ENCODE assay signal across 28 cellular contexts in genomic region chr20:38180781-38181180, GRCh38. TPM values are rescaled to one million over a fixed set of nuclear protein-coding genes. Genes with fewer than 3 reads are reported as not detected.
DNase-seq lines count a peak whose midpoint lies in the region; ATAC-seq and TF ChIP-seq lines count a peak whose summit lies in the region.
"Had no signal": no experiment of that assay in that cellular context is flagged by ENCODE, and none has a peak within 500 bp of the region (broad histone marks: within the 10 kb centered on the region; RNA-seq: fewer than 3 reads in every experiment).

No MANE protein-coding gene starts in this region.

- dilution Hi-C loops in mammary epithelial cell (cut with HindIII; ENCODE audit: low sequenced_read_pairs): no loop called here

- CTCF ChIA-PET in mammary epithelial cell (lab: Charles Lee; ENCODE audit: low non-redundant PET): no interaction called here

- H3K79me2 ChIP-seq in mammary epithelial cell (ENCODE audit: insufficient read depth, low read length) (no peaks in the 10 kb centered on the region), OCI-LY3 (ENCODE audit: low read length) (no peaks in the 10 kb centered on the region), hepatocyte (no peaks in the 10 kb centered on the region)

- H3K9me2 ChIP-seq in hepatocyte (replicated peaks; ENCODE audit: insufficient read depth): no peaks in the 10 kb centered on the region

- H3K9ac ChIP-seq in mammary epithelial cell (ENCODE audit: insufficient read depth, low read length): no peak overlapping the region
- H3K9ac ChIP-seq in OCI-LY3 (ENCODE audit: low read length): no peak overlapping the region

- H3K4me2 ChIP-seq in mammary epithelial cell (ENCODE audit: insufficient read depth, low read depth, low read length) (no peak overlapping the region), OCI-LY3 (ENCODE audit: low read length) (peak overlapping the region; percentile 57), hepatocyte (no peak overlapping the region)

- H3K9me3 ChIP-seq in mammary epithelial cell (replicated peaks; ENCODE audit: insufficient read depth, low read length) (no peaks in the 10 kb centered on the region), breast epithelium (no peaks in the 10 kb centered on the region), OCI-LY3 (ENCODE audit: insufficient read depth, low read length) (no peaks in the 10 kb centered on the region), hepatocyte (ENCODE audit: low read depth) (no peaks in the 10 kb centered on the region)
- H3K9me3 ChIP-seq: BE2C, left lung, prostate gland had no signal

- DNase-seq in mammary epithelial cell (no peak), breast epithelium (ENCODE audit: low spot score in 2 of 2) (no peak), hepatocyte (ENCODE audit: low spot score) (no peak), OCI-M2 (lab: John Stamatoyannopoulos, UW; ENCODE audit: unreplicated experiment) (no peak), Ammon's horn (ENCODE audit: low spot score) (no peak)
- DNase-seq: activated CD8-positive, alpha-beta memory T cell treated with anti-CD3 and anti-CD28 coated beads for 24 hours; activated naive CD4-positive, alpha-beta T cell treated with anti-CD3 and anti-CD28 coated beads, Interleukin-2, amount 50 U/mL, for 16 hours; activated T-cell treated with anti-CD3 and anti-CD28 coated beads, Interleukin-2, amount 50 U/mL, for 24 hours; caudate nucleus; COR-L47; dermis blood vessel endothelial cell; H7; head of caudate nucleus; KBM-7; NCI-H2171; NCI-H526 treated with DMSO at 0.1 percent for 48 hours; SHP77; stimulated activated CD4-positive, alpha-beta T cell treated with anti-CD3 and anti-CD28 coated beads, Interleukin-1b, Interleukin-23, amount 100 ng/mL, for 48 hours; stimulated activated naive CD8-positive, alpha-beta T cell treated with anti-CD3 and anti-CD28 coated beads, Interleukin-15, Interleukin-2, amounts not matched to agents 100 U/mL and 50 U/mL, for 24 hours; T-cell had no signal

- no peak for TF ChIP-seq CTCF in mammary epithelial cell (conservative IDR thresholded peaks at IDR 0.05 in 1 of 2, IDR thresholded peaks at IDR 0.05 in 1 of 2; ENCODE audit: extremely low read depth in 1 of 2, insufficient read depth in 1 of 2, low read depth in 1 of 2, low read length in 2 of 2)
- TF ChIP-seq CTCF in breast epithelium (IDR thresholded peaks at IDR 0.05): no peak
- no peak for TF ChIP-seq CTCF in OCI-LY3 (IDR thresholded peaks at IDR 0.05; ENCODE audit: low read depth, low read length)
- no peak for TF ChIP-seq CTCF in hepatocyte (IDR thresholded peaks at IDR 0.05; ENCODE audit: poor library complexity)

- intact Hi-C loops in mammary epithelial cell (cut with micrococcal nuclease) (no loop called here), breast epithelium (cut with DNase I; ENCODE audit: low total_unique reads) (no loop called here)

- H3K4me3 ChIP-seq in mammary epithelial cell (replicated peaks in 1 of 3; ENCODE audit: insufficient read depth in 1 of 3, low read depth in 2 of 3, low read length in 3 of 3): no peak overlapping the region
- H3K4me3 ChIP-seq in breast epithelium: no peak overlapping the region
- H3K4me3 ChIP-seq in OCI-LY3 (ENCODE audit: low read length): peak overlapping the region; percentile 20; the same call in 1 of the 2 replicates
- no peak overlapping the region for H3K4me3 ChIP-seq in hepatocyte
- H3K4me3 ChIP-seq: left lung, prostate gland, skin epidermis had no signal

- H3K27ac ChIP-seq in mammary epithelial cell (ENCODE audit: insufficient read depth, low read depth, low read length): no peak overlapping the region
- no peak overlapping the region for H3K27ac ChIP-seq in breast epithelium
- H3K27ac ChIP-seq in OCI-LY3 (ENCODE audit: low read length): 0 out of 2 replicates have a peak overlapping the region, but pooled peaks have one; percentile 7
- peak overlapping the region; percentile 27 for H3K27ac ChIP-seq in hepatocyte
- H3K27ac ChIP-seq: left lung, prostate gland, skin epidermis had no signal

- H3K27me3 ChIP-seq in mammary epithelial cell (ENCODE audit: insufficient read depth, low read length) (no peaks in the 10 kb centered on the region), breast epithelium (no peaks in the 10 kb centered on the region), OCI-LY3 (ENCODE audit: low read depth, low read length) (peaks cover 16% of the 10 kb centered on the region), hepatocyte (no peaks in the 10 kb centered on the region)
- H3K27me3 ChIP-seq: BE2C, left lung had no signal

- H3K4me1 ChIP-seq in mammary epithelial cell (ENCODE audit: insufficient read depth, low read length) (peaks cover 18% of the 10 kb centered on the region), breast epithelium (no peaks in the 10 kb centered on the region), OCI-LY3 (ENCODE audit: low read length) (peaks cover 17% of the 10 kb centered on the region), hepatocyte (ENCODE audit: insufficient read depth) (no peaks in the 10 kb centered on the region)
- H3K4me1 ChIP-seq: prostate gland had no signal

- TF ChIP-seq POLR2A in breast epithelium (IDR thresholded peaks at IDR 0.05): no peak

- no peak for ATAC-seq in HG03196 (IDR thresholded peaks at IDR 0.05; ENCODE audit: unreplicated experiment)
- ATAC-seq in GM19463 (IDR thresholded peaks at IDR 0.05; ENCODE audit: unreplicated experiment): no peak
- ATAC-seq: stimulated activated naive CD8-positive, alpha-beta T cell treated with anti-CD3 and anti-CD28 coated beads, Interleukin-15, Interleukin-2, amounts not matched to agents 100 U/mL and 50 U/mL, for 24 hours; T-cell had no signal

- H3K36me3 ChIP-seq in mammary epithelial cell (ENCODE audit: insufficient read depth, low read length) (no peaks in the 10 kb centered on the region), breast epithelium (no peaks in the 10 kb centered on the region), OCI-LY3 (replicated peaks; ENCODE audit: low read depth, low read length) (no peaks in the 10 kb centered on the region), hepatocyte (replicated peaks; ENCODE audit: insufficient read depth, low read depth) (no peaks in the 10 kb centered on the region)
- H3K36me3 ChIP-seq: BE2C, left lung, prostate gland had no signal

- no TSS peak for BruUV-seq in mammary epithelial cell (replicated peaks; lab: Mats Ljungman, UMichigan)

- in situ Hi-C loops in mammary epithelial cell (cut with MboI; ENCODE audit: low sequenced_read_pairs in 2 of 2): no loop called here

- peak overlapping the region; percentile 14 for H2AFZ ChIP-seq in mammary epithelial cell (ENCODE audit: low read depth, low read length)
- no peak overlapping the region for H2AFZ ChIP-seq in OCI-LY3 (ENCODE audit: low read depth, low read length)
- H2AFZ ChIP-seq in hepatocyte: no peak overlapping the region

- H4K20me1 ChIP-seq in mammary epithelial cell (ENCODE audit: insufficient read depth, low read length) (no peaks in the 10 kb centered on the region), OCI-LY3 (ENCODE audit: insufficient read depth, low read length) (no peaks in the 10 kb centered on the region), hepatocyte (ENCODE audit: insufficient read depth, poor library complexity, severe bottlenecking) (no peaks in the 10 kb centered on the region)

- 52% methylated on average over 5 of the region's 5 CpGs for WGBS in mammary epithelial cell (ENCODE audit: low coverage, missing lambda C conversion rate)
- 64% methylated on average over 5 of the region's 5 CpGs for WGBS in hepatocyte (ENCODE audit: low lambda C conversion rate, missing lambda C conversion rate)

RNA-seq across cellular contexts. Expression of gene TGM2, which starts 15.7 kb away (rescaled TPM):
- total RNA-seq in mammary epithelial cell (100 to 1,000 TPM in 1 of 2 donors, 10 to 100 TPM in 1; 53.4 to 252 TPM), breast epithelium (10 to 100 TPM; 10.7 to 44.9 (median 15.2) TPM), hepatocyte (120 and 133 TPM in 2 replicates)
- polyA plus RNA-seq in mammary epithelial cell (98.1 TPM), hepatocyte (85.8 and 88.5 TPM in 2 replicates)
- 98.9 TPM for polyA minus RNA-seq in mammary epithelial cell
- polyA plus RNA-seq: neural cell had no signal

Comparison
In these comparisons a context has a peak if more than half of its experiments do, and no peak if none do; other contexts are left out.
1. H3K27ac ChIP-seq: peak in OCI-LY3 (single experiment) and hepatocyte (single experiment); none in mammary epithelial cell (single experiment) and breast epithelium (0 of 2).